In genomic region chr17:10521949-10522348, GRCh38 we compare ENCODE assay signal across 4 cellular contexts. TPM values are rescaled to one million over a fixed set of nuclear protein-coding genes. Genes with fewer than 3 reads are reported as not detected.
"Had no signal": no experiment of that assay in that cellular context is flagged by ENCODE, and none has a peak within 500 bp of the region (broad histone marks: within the 10 kb centered on the region; RNA-seq: fewer than 3 reads in every experiment).

No MANE protein-coding gene starts in this region.

- H3K4me3 ChIP-seq: GM12878 had no signal

- DNase-seq: GDM1, GF-D8 had no signal

RNA-seq across cellular contexts. Expression of gene MYH1, which starts 3.6 kb away (rescaled TPM):
- total RNA-seq: G401, GM12878 had no signal

RNA-seq across cellular contexts. Expression of gene MYH2, which starts 27.5 kb away (rescaled TPM):
- total RNA-seq: G401, GM12878 had no signal
- polyA plus RNA-seq: GM12878 had no signal

RNA-seq across cellular contexts. Expression of gene MYH4, which starts 52.6 kb away (rescaled TPM):
- total RNA-seq: G401, GM12878 had no signal
- polyA plus RNA-seq: GM12878 had no signal
